15 cellular contexts compared by ENCODE assay signal in the genomic region with DNA sequence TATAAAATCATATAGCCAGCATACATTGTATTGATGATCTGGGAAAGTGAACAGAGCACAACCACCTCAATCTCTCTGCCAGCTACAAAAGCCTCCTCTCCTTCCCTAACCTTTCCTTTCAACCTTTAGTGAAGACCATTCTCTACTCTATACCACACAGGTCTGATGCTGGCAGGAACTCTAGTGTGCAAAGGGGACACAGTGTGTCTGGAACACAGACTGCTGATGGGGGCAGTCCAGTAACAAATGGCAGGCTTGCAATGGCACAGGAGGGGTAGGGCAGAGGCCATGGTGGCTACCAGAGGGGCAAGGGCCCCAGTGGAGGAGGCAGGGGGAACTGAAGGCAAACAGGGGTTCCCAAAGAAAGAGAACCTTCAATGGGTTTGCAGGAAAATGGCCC.
"Had no signal": no experiment of that assay in that cellular context is flagged by ENCODE, and none has a peak within 500 bp of the region (broad histone marks: within the 10 kb centered on the region; RNA-seq: fewer than 3 reads in every experiment).

No MANE protein-coding gene starts in this region.

- H3K27ac ChIP-seq: foreskin keratinocyte, heart right ventricle, neutrophil, suprapubic skin, tibial artery, upper lobe of right lung had no signal

- DNase-seq: cerebellar nuclear complex; erythroblast; foreskin keratinocyte; heart right ventricle; hypothalamus; kidney glomerular epithelial cell; naive thymus-derived CD8-positive, alpha-beta T cell; small intestine; stimulated activated CD4-positive, alpha-beta T cell treated with anti-CD3 and anti-CD28 coated beads, Interleukin-12 subunit alpha, Interleukin-12 subunit beta, amount 100 ng/mL, for 4 hours; stimulated activated naive CD8-positive, alpha-beta T cell treated with anti-CD3 and anti-CD28 coated beads, Interleukin-15, Interleukin-2, amounts not matched to agents 100 U/mL and 50 U/mL, for 24 hours; tibial artery; upper lobe of right lung had no signal

- H3K27ac Mint-ChIP-seq: dendritic cell treated with granulocyte-macrophage colony-stimulating factor and Interleukin-4, amounts not matched to agents 40 ng/mL and 50 ng/mL, for 4 days; naive thymus-derived CD8-positive, alpha-beta T cell had no signal

- H3K9me3 ChIP-seq: neutrophil, suprapubic skin, tibial artery, upper lobe of right lung had no signal

- H3K9me3 Mint-ChIP-seq: dendritic cell treated with granulocyte-macrophage colony-stimulating factor and Interleukin-4, amounts not matched to agents 40 ng/mL and 50 ng/mL, for 4 days; naive thymus-derived CD8-positive, alpha-beta T cell had no signal

- ATAC-seq: foreskin keratinocyte; naive thymus-derived CD8-positive, alpha-beta T cell; stimulated activated naive CD8-positive, alpha-beta T cell treated with anti-CD3 and anti-CD28 coated beads, Interleukin-15, Interleukin-2, amounts not matched to agents 100 U/mL and 50 U/mL, for 24 hours; upper lobe of right lung had no signal

- H3K4me3 Mint-ChIP-seq: dendritic cell treated with granulocyte-macrophage colony-stimulating factor and Interleukin-4, amounts not matched to agents 40 ng/mL and 50 ng/mL, for 4 days; naive thymus-derived CD8-positive, alpha-beta T cell had no signal

- H3K27me3 Mint-ChIP-seq: dendritic cell treated with granulocyte-macrophage colony-stimulating factor and Interleukin-4, amounts not matched to agents 40 ng/mL and 50 ng/mL, for 4 days; naive thymus-derived CD8-positive, alpha-beta T cell had no signal

- H3K27me3 ChIP-seq: foreskin keratinocyte, heart right ventricle, neutrophil, suprapubic skin, tibial artery, upper lobe of right lung had no signal
